In the genomic region with DNA sequence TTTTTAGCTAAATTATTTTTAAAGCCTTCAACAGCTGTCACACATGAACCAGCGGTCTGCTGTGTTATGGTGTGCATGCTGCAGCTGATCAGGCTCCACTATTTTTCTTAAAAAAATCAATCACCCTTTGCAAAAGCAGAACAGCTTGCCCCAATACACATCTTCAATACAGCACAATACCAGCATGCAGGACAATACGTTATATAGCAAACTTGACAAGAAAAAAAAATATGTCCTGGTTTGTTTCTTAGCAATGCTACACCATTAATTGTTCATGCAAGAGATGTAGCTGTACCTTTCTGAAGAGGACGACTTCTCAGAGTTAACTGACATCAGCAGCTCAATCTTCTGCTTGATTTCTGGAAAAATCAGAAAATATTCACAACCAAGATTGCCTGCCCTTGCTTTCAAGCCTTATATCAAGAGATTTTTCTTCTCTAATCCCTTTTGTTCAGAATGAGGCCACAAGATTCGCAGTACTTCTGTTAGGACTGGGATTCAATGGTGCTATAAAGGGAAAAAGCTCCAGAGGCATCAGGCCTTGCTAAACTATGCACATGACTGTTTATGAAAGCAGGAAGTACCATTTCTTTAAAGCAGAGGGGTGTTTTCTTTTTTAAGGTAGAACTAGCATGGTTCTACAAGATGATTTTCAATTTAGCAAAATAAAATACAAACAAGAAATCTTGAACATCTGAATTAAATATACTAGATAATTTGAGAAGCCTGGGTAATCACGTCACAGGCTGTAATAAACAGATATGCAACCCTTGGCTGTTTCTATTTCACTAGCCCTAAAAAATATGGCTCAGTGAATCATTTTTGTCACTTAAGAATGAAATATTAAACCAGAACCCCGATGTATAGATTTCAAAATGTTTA, we compare ENCODE assay signal across 8 cellular contexts.
DNase-seq lines count a peak whose midpoint lies in the region; ATAC-seq and TF ChIP-seq lines count a peak whose summit lies in the region.

No MANE protein-coding gene starts in this region.

- H2AFZ ChIP-seq in OCI-LY1 (ENCODE audit: low read length): peak overlapping the region; percentile 15

- no peaks in the 10 kb centered on the region for H3F3A ChIP-seq in OCI-LY1 (ENCODE audit: insufficient read depth, low read length)

- no peaks in the 10 kb centered on the region for H3K27me3 Mint-ChIP-seq in Caco-2 (ENCODE audit: insufficient read depth, unreplicated experiment)

- no peak for TF ChIP-seq POLR2A in stomach (IDR thresholded peaks at IDR 0.05)

- TF ChIP-seq EP300 in stomach (IDR thresholded peaks at IDR 0.05): no peak

- H3K4me3 ChIP-seq in Caco-2 (ENCODE audit: low read depth, low read length): peak overlapping the region; percentile 10; the same call in 1 of the 2 replicates
- H3K4me3 ChIP-seq in OCI-LY1 (ENCODE audit: low read depth, low read length, poor library complexity, severe bottlenecking): peak overlapping the region; percentile 64
- H3K4me3 ChIP-seq in stomach: peak overlapping the region; percentile 40 to 46 (median 42)

- H3K36me3 ChIP-seq in Caco-2 (ENCODE audit: control insufficient read depth, insufficient read depth, low read length) (no peaks in the 10 kb centered on the region), OCI-LY1 (ENCODE audit: insufficient read depth, low read length) (no peaks in the 10 kb centered on the region), stomach (no peaks in the 10 kb centered on the region)

- peak overlapping the region; percentile 59 for H3K4me3 Mint-ChIP-seq in Caco-2 (ENCODE audit: unreplicated experiment)

- no peaks in the 10 kb centered on the region for H3K9me2 ChIP-seq in OCI-LY1 (ENCODE audit: low read depth, low read length)

- H3K79me2 ChIP-seq in OCI-LY1 (ENCODE audit: insufficient read depth, low read length): peaks cover 9% of the 10 kb centered on the region

- H3K27ac Mint-ChIP-seq in Caco-2 (ENCODE audit: unreplicated experiment): peak overlapping the region; percentile 37

- no peaks in the 10 kb centered on the region for H3K27me3 ChIP-seq in Caco-2 (replicated peaks; ENCODE audit: control insufficient read depth, insufficient read depth, low read length)
- H3K27me3 ChIP-seq in OCI-LY1 (ENCODE audit: insufficient read depth, low read length): no peaks in the 10 kb centered on the region
- no peaks in the 10 kb centered on the region for H3K27me3 ChIP-seq in stomach

- H4K20me1 ChIP-seq in OCI-LY1 (ENCODE audit: insufficient read depth, low read length): no peaks in the 10 kb centered on the region

- peak overlapping the region; percentile 68 for H3K9ac ChIP-seq in OCI-LY1 (ENCODE audit: low read length)

- H3K36me3 Mint-ChIP-seq in Caco-2 (ENCODE audit: insufficient read depth, unreplicated experiment): no peaks in the 10 kb centered on the region

- H3K9me3 ChIP-seq in Caco-2 (no peaks in the 10 kb centered on the region), OCI-LY1 (ENCODE audit: low read length) (no peaks in the 10 kb centered on the region), stomach (no peaks in the 10 kb centered on the region)

- 2 to 7% (median 3%) methylated on average over 6 of the region's 6 CpGs for WGBS in stomach, 5 donors

- peaks cover 7% of the 10 kb centered on the region for H3K4me1 Mint-ChIP-seq in Caco-2 (ENCODE audit: low read depth, unreplicated experiment)

- H3K27ac ChIP-seq in OCI-LY1 (ENCODE audit: low read depth, low read length, poor library complexity, severe bottlenecking): peak overlapping the region; percentile 70
- peak overlapping the region; percentile 61 to 85 (median 79) for H3K27ac ChIP-seq in stomach

- TF ChIP-seq CTCF in Caco-2 (IDR thresholded peaks at IDR 0.05; ENCODE audit: insufficient read depth in 1 of 2, low read depth in 1 of 2, low read length in 1 of 2, severe bottlenecking in 1 of 2, unreplicated experiment in 1 of 2) (no peak), OCI-LY1 (IDR thresholded peaks at IDR 0.05; ENCODE audit: low read length) (no peak), stomach (IDR thresholded peaks at IDR 0.05) (no peak)

- H3K9me3 Mint-ChIP-seq in Caco-2 (ENCODE audit: unreplicated experiment): no peaks in the 10 kb centered on the region

- CTCF ChIA-PET in Caco-2 (lab: Charles Lee): no interaction called here

- ATAC-seq in GM19043 (IDR thresholded peaks at IDR 0.05; ENCODE audit: low read depth, unreplicated experiment) (peak; percentile 64), HG03432 (IDR thresholded peaks at IDR 0.05; ENCODE audit: unreplicated experiment) (peak; percentile 79), left colon (peak; percentile 94)

- intact Hi-C loops in Caco-2 (cut with micrococcal nuclease; ENCODE audit: unreplicated experiment) (no loop called here), left colon (cut with DNase I, micrococcal nuclease) (no loop called here), stomach (cut with DNase I; ENCODE audit: low total_unique reads) (no loop called here)

- peak overlapping the region; percentile 84 for H3K4me2 ChIP-seq in OCI-LY1 (ENCODE audit: low read length)

- BruUV-seq in Caco-2 (replicated peaks; lab: Mats Ljungman, UMichigan): TSS peak; percentile 48

- POLR2A ChIA-PET in Caco-2 (lab: Charles Lee): no interaction called here

- H3K4me1 ChIP-seq in Caco-2 (peaks cover 10% of the 10 kb centered on the region), OCI-LY1 (ENCODE audit: insufficient read depth, low read length, severe bottlenecking) (peaks cover 47% of the 10 kb centered on the region), stomach (peaks cover 7 to 52% (median 30%) of the 10 kb centered on the region in 4 donors)

- DNase-seq in Caco-2: peak in 1 of 2 experiments; percentile 7
- DNase-seq in central memory CD4-positive, alpha-beta T cell: peak; percentile 35
- no peak for DNase-seq in left colon
- no peak for DNase-seq in stomach
- no peak for DNase-seq in NCI-H748 treated with DMSO at 0.1 percent for 48 hours (lab: John Stamatoyannopoulos, UW)

Comparison
In these comparisons a context has a peak if more than half of its experiments do, and no peak if none do; other contexts are left out.
1. H3K4me3 ChIP-seq: peak in every context shown above with its lines; median percentile 64 in OCI-LY1; 42 in stomach; 10 in Caco-2.